Comparison of ENCODE assay signal across 9 cellular contexts in genomic region chr14:76772300-76773187, GRCh38. TPM values are rescaled to one million over a fixed set of nuclear protein-coding genes. Genes with fewer than 3 reads are reported as not detected.
DNase-seq lines count a peak whose midpoint lies in the region; ATAC-seq, FAIRE-seq and TF ChIP-seq lines count a peak whose summit lies in the region.
"Had no signal": no experiment of that assay in that cellular context is flagged by ENCODE, and none has a peak within 500 bp of the region (broad histone marks: within the 10 kb centered on the region; RNA-seq: fewer than 3 reads in every experiment).

No MANE protein-coding gene starts in this region.

- peak overlapping the region; percentile 65 for H3K4me2 ChIP-seq in K562 (ENCODE audit: insufficient read depth, low read length)

- peak overlapping the region; percentile 44 to 47; a peak in 3 of 4 replicates for H3K9ac ChIP-seq in K562 (ENCODE audit: insufficient read depth in 1 of 2, low read depth in 2 of 2, low read length in 2 of 2)

- no peaks in the 10 kb centered on the region for H3K79me2 ChIP-seq in K562 (ENCODE audit: control insufficient read depth, insufficient read depth, low read length)

- TF ChIP-seq CTCF in HFFc6 (IDR thresholded peaks at IDR 0.05) (no peak), K562 (IDR thresholded peaks at IDR 0.05 in 2 of 3, conservative IDR thresholded peaks at IDR 0.05 in 1 of 3; ENCODE audit: insufficient read depth in 2 of 3, low read depth in 1 of 3, low read length in 3 of 3) (no peak), natural killer cell (IDR thresholded peaks at IDR 0.05) (no peak)

- DNase-seq in HFFc6 (no peak), K562 (ENCODE audit: extremely low read depth in 1 of 4, low spot score in 3 of 4) (peak; percentile 65 to 79 (median 78)), iPS-NIHi11 (ENCODE audit: low spot score) (peak; percentile 58), skeletal muscle cell (ENCODE audit: low read depth) (peak; percentile 60), HK-2 (ENCODE audit: unreplicated experiment) (no peak), natural killer cell (no peak), NCI-H748 treated with DMSO at 0.1 percent for 48 hours (lab: John Stamatoyannopoulos, UW) (no peak), NCI-H524 treated with DMSO at 0.1 percent for 48 hours (lab: John Stamatoyannopoulos, UW) (no peak)

- 0 out of 4 replicates have a peak, but pooled peaks of 1 of the 2 experiments have one; percentile 6 for TF ChIP-seq RAD21 in K562 (CRISPR knock-in tag; conservative IDR thresholded peaks at IDR 0.05 in 1 of 2, IDR thresholded peaks at IDR 0.05 in 1 of 2)

- intact Hi-C loops in K562 (cut with micrococcal nuclease): no loop called here
- intact Hi-C loops in natural killer cell (cut with micrococcal nuclease): no loop called here

- peak; percentile 85 for FAIRE-seq in K562 (lab: Jason Lieb, UNC)

- H3K27ac Mint-ChIP-seq in HFFc6 (peak overlapping the region; percentile 64; the same call in 1 of the 2 replicates), natural killer cell (no peak overlapping the region)
- H3K27ac Mint-ChIP-seq: T-helper 1 cell treated with Interleukin-12 subunit alpha and Interleukin-12 subunit beta and Interleukin-4 antibody, amounts not matched to agents 30 μg/mL and 1 μg/mL, for 36 hours had no signal

- POLR2A ChIA-PET in K562 (lab: Yijun Ruan, JAX): interaction anchor here (0.7 to 1.1 kb wide), 2 partner anchors 9 to 88 kb away, joined by 3 to 5 read pairs; no protein-coding TSS in a partner anchor

- no peak for TF ChIP-seq POLR2A in K562 (conservative IDR thresholded peaks at IDR 0.05)

- CTCF ChIA-PET in K562 (lab: Yijun Ruan, JAX; ENCODE audit: low intra/inter-chr PET ratio): no interaction called here

- peaks cover 20% of the 10 kb centered on the region for H3K4me1 Mint-ChIP-seq in HFFc6 (ENCODE audit: low read depth)
- peaks cover 0 to 25% of the 10 kb centered on the region in 2 donors for H3K4me1 Mint-ChIP-seq in natural killer cell

- WGBS in K562 (ENCODE audit: insufficient coverage, low coverage, missing lambda C conversion rate): 9% methylated on average over 10 of the region's 13 CpGs

- peaks cover 4% of the 10 kb centered on the region for H3K9me1 ChIP-seq in K562 (ENCODE audit: control insufficient read depth, insufficient read depth, low read length)

- H3K9me3 Mint-ChIP-seq in HFFc6: no peaks in the 10 kb centered on the region
- H3K9me3 Mint-ChIP-seq in natural killer cell: no peaks in the 10 kb centered on the region
- H3K9me3 Mint-ChIP-seq: T-helper 1 cell treated with Interleukin-12 subunit alpha and Interleukin-12 subunit beta and Interleukin-4 antibody, amounts not matched to agents 30 μg/mL and 1 μg/mL, for 36 hours had no signal

- in situ Hi-C loops in K562 (cut with MboI): no loop called here

- H3K36me3 ChIP-seq in K562 (ENCODE audit: control insufficient read depth, insufficient read depth, low read length): no peaks in the 10 kb centered on the region

- peak overlapping the region; percentile 92 for H2AFZ ChIP-seq in K562 (ENCODE audit: low read depth, low read length)

- H3K9me3 ChIP-seq in K562 (replicated peaks; ENCODE audit: control insufficient read depth, insufficient read depth, low read depth, low read length): no peaks in the 10 kb centered on the region

- H3K4me3 Mint-ChIP-seq in HFFc6 (peak overlapping the region; percentile 42; the same call in 1 of the 2 replicates), natural killer cell (no peak overlapping the region)
- H3K4me3 Mint-ChIP-seq: T-helper 1 cell treated with Interleukin-12 subunit alpha and Interleukin-12 subunit beta and Interleukin-4 antibody, amounts not matched to agents 30 μg/mL and 1 μg/mL, for 36 hours had no signal

- ATAC-seq in K562: peak; percentile 59
- no peak for ATAC-seq in natural killer cell

- peak overlapping the region; percentile 68; the same call in 2 of the 3 replicates for H3K27ac ChIP-seq in K562 (ENCODE audit: extremely low read depth, low read depth, low read length)

- no peaks in the 10 kb centered on the region for H4K20me1 ChIP-seq in K562 (replicated peaks; ENCODE audit: control insufficient read depth, insufficient read depth, low read length)

- peak; percentile 50; the same call in 1 of the 2 replicates for TF ChIP-seq EP300 in K562 (IDR thresholded peaks at IDR 0.05; ENCODE audit: low read length)

- H3K4me1 ChIP-seq in K562 (replicated peaks in 1 of 2; ENCODE audit: control insufficient read depth in 2 of 2, insufficient read depth in 2 of 2, low read length in 2 of 2): peaks cover 40 to 62% of the 10 kb centered on the region in 2 experiments

- peaks cover 7% of the 10 kb centered on the region for H3K27me3 Mint-ChIP-seq in HFFc6 (ENCODE audit: insufficient read depth)
- H3K27me3 Mint-ChIP-seq in natural killer cell (ENCODE audit: low read depth in 2 of 2): no peaks in the 10 kb centered on the region

- H3K4me3 ChIP-seq in K562 (no peak overlapping the region; the same call in 1 of the 2 replicates), skeletal muscle cell (ENCODE audit: low read depth, low read length) (no peak overlapping the region)

- H3K36me3 Mint-ChIP-seq in HFFc6 (ENCODE audit: low read depth): no peaks in the 10 kb centered on the region
- H3K36me3 Mint-ChIP-seq in natural killer cell: no peaks in the 10 kb centered on the region

- no TSS peak for BruUV-seq in K562 (replicated peaks; lab: Mats Ljungman, UMichigan)

- no peaks in the 10 kb centered on the region for H3K27me3 ChIP-seq in K562 (ENCODE audit: control insufficient read depth in 2 of 2, insufficient read depth in 2 of 2, low read length in 2 of 2)

RNA-seq across cellular contexts. Expression of gene VASH1, which starts 11.3 kb away (rescaled TPM):
- 1 to 10 TPM in 5 of 6 experiments, under 1 TPM in 1; 0.94 to 2.9 (median 1.5) TPM for total RNA-seq in HFFc6 (2021; fragmentation: NEBNext Ultra II Directional; extraction: Animal tissue kit (Norgen Biotek cat#: 25700))
- 0.30 and 0.46 TPM in 2 replicates for total RNA-seq in K562 (2011; cell fraction: chromatin; rRNA removed; ENCODE audit: low replicate concordance)
- 0.67 TPM in 1 of 2 replicates, not detected in the other for total RNA-seq in K562 (2011; cell fraction: nucleolus; rRNA removed)
- total RNA-seq in K562 (2011; cell fraction: nucleoplasm; rRNA removed): 0.07 and 0.15 TPM in 2 replicates
- total RNA-seq in K562 (2014; rRNA removed): 0.05 and 0.16 TPM in 2 replicates
- total RNA-seq in K562 (2014; rRNA removed; fragmentation: Illumina TruSeq; extraction: Trizol): 0.11 and 0.22 TPM in 2 replicates
- total RNA-seq in K562 (2015; rRNA removed; fragmentation: Illumina TruSeq; extraction: Trizol): 0.11 and 0.25 TPM in 2 replicates
- 0.16 and 0.27 TPM in 2 replicates for total RNA-seq in K562 (2021)
- polyA plus RNA-seq in K562 (2011; rRNA removed): 0.15 and 0.43 TPM in 2 replicates
- polyA plus RNA-seq in K562 (2011; cell fraction: cytosol; rRNA removed): 0.18 and 0.55 TPM in 2 replicates
- polyA plus RNA-seq in K562 (2011; cell fraction: nucleus; rRNA removed): 0.74 and 1.3 TPM in 2 replicates
- 0.46 and 0.48 TPM in 2 replicates for polyA plus RNA-seq in K562 (2012)
- polyA plus RNA-seq in K562 (2014; fragmentation: Illumina TruSeq; extraction: Trizol): 0.03 and 0.11 TPM in 2 replicates
- polyA plus RNA-seq in K562 (2014; fragmentation: Nextera tagmentation; extraction: Ambion mirVana): under 1 TPM in 1 of 2 experiments, not detected in 1; 0.01 TPM
- polyA plus RNA-seq in K562 (2014; rRNA removed): 0.16 and 0.49 TPM in 2 replicates
- 0.24 and 0.46 TPM in 2 replicates for polyA minus RNA-seq in K562 (2011; rRNA and poly(A)+ RNA removed)
- polyA minus RNA-seq in K562 (2011; cell fraction: cytosol; rRNA and poly(A)+ RNA removed): 0.73 and 0.76 TPM in 2 replicates
- 0.33 and 0.40 TPM in 2 replicates for polyA minus RNA-seq in K562 (2011; cell fraction: nucleus; rRNA and poly(A)+ RNA removed)
- total RNA-seq in natural killer cell: 10 to 100 TPM in 2 of 3 donors, 1 to 10 TPM in 1; 9.5 to 15.0 (median 13.5) TPM

RNA-seq across cellular contexts. Expression of gene ANGEL1, which starts 40.1 kb away (rescaled TPM):
- total RNA-seq in HFFc6 (2021; fragmentation: NEBNext Ultra II Directional; extraction: Animal tissue kit (Norgen Biotek cat#: 25700)): 1 to 10 TPM; 7.4 to 9.6 (median 8.0) TPM
- total RNA-seq in K562 (2011; cell fraction: chromatin; rRNA removed; ENCODE audit: low replicate concordance): 59.6 and 73.4 TPM in 2 replicates
- total RNA-seq in K562 (2011; cell fraction: nucleolus; rRNA removed): 47.6 and 52.5 TPM in 2 replicates
- total RNA-seq in K562 (2011; cell fraction: nucleoplasm; rRNA removed): 56.4 and 62.1 TPM in 2 replicates
- total RNA-seq in K562 (2014; rRNA removed): 5.2 and 6.7 TPM in 2 replicates
- total RNA-seq in K562 (2014; rRNA removed; fragmentation: Illumina TruSeq; extraction: Trizol): 7.2 and 7.3 TPM in 2 replicates
- total RNA-seq in K562 (2015; rRNA removed; fragmentation: Illumina TruSeq; extraction: Trizol): 6.1 and 6.3 TPM in 2 replicates
- total RNA-seq in K562 (2021): 13.0 and 13.7 TPM in 2 replicates
- 22.2 and 22.8 TPM in 2 replicates for polyA plus RNA-seq in K562 (2011; rRNA removed)
- 23.9 and 26.3 TPM in 2 replicates for polyA plus RNA-seq in K562 (2011; cell fraction: cytosol; rRNA removed)
- 35.0 and 39.9 TPM in 2 replicates for polyA plus RNA-seq in K562 (2011; cell fraction: nucleus; rRNA removed)
- 6.7 and 7.5 TPM in 2 replicates for polyA plus RNA-seq in K562 (2012)
- polyA plus RNA-seq in K562 (2014; fragmentation: Illumina TruSeq; extraction: Trizol): 10.8 and 12.0 TPM in 2 replicates
- polyA plus RNA-seq in K562 (2014; fragmentation: Nextera tagmentation; extraction: Ambion mirVana): 1 to 10 TPM; 2.1 to 3.2 TPM
- 9.8 and 15.0 TPM in 2 replicates for polyA plus RNA-seq in K562 (2014; rRNA removed)
- 20.3 and 23.9 TPM in 2 replicates for polyA minus RNA-seq in K562 (2011; rRNA and poly(A)+ RNA removed)
- polyA minus RNA-seq in K562 (2011; cell fraction: cytosol; rRNA and poly(A)+ RNA removed): 8.4 and 14.6 TPM in 2 replicates
- 18.8 and 22.4 TPM in 2 replicates for polyA minus RNA-seq in K562 (2011; cell fraction: nucleus; rRNA and poly(A)+ RNA removed)
- 10 to 100 TPM; 12.2 to 20.2 (median 17.2) TPM for total RNA-seq in natural killer cell

RNA-seq across cellular contexts. Expression of gene LRRC74A, which starts 53.7 kb away (rescaled TPM):
- not detected for total RNA-seq in HFFc6 (2021; fragmentation: NEBNext Ultra II Directional; extraction: Animal tissue kit (Norgen Biotek cat#: 25700))
- not detected in 2 replicates for total RNA-seq in K562 (2011; cell fraction: chromatin; rRNA removed; ENCODE audit: low replicate concordance)
- not detected in 2 replicates for total RNA-seq in K562 (2011; cell fraction: nucleolus; rRNA removed)
- total RNA-seq in K562 (2011; cell fraction: nucleoplasm; rRNA removed): not detected in 2 replicates
- not detected in 2 replicates for total RNA-seq in K562 (2014; rRNA removed)
- not detected in 2 replicates for total RNA-seq in K562 (2014; rRNA removed; fragmentation: Illumina TruSeq; extraction: Trizol)
- total RNA-seq in K562 (2015; rRNA removed; fragmentation: Illumina TruSeq; extraction: Trizol): not detected in 2 replicates
- total RNA-seq in K562 (2021): not detected in 2 replicates
- not detected in 2 replicates for polyA plus RNA-seq in K562 (2011; rRNA removed)
- polyA plus RNA-seq in K562 (2011; cell fraction: cytosol; rRNA removed): not detected in 2 replicates
- not detected in 2 replicates for polyA plus RNA-seq in K562 (2011; cell fraction: nucleus; rRNA removed)
- not detected in 2 replicates for polyA plus RNA-seq in K562 (2012)
- polyA plus RNA-seq in K562 (2014; fragmentation: Illumina TruSeq; extraction: Trizol): not detected in 2 replicates
- polyA plus RNA-seq in K562 (2014; fragmentation: Nextera tagmentation; extraction: Ambion mirVana): not detected
- polyA plus RNA-seq in K562 (2014; rRNA removed): not detected in 2 replicates
- not detected in 2 replicates for polyA minus RNA-seq in K562 (2011; rRNA and poly(A)+ RNA removed)
- polyA minus RNA-seq in K562 (2011; cell fraction: cytosol; rRNA and poly(A)+ RNA removed): not detected in 2 replicates
- polyA minus RNA-seq in K562 (2011; cell fraction: nucleus; rRNA and poly(A)+ RNA removed): not detected in 2 replicates
- total RNA-seq in natural killer cell: not detected

Comparison
In these comparisons a context has a peak if more than half of its experiments do, and no peak if none do; other contexts are left out.
1. DNase-seq: peak in K562 (4 of 4), iPS-NIHi11 (single experiment) and skeletal muscle cell (single experiment); none in HFFc6 (single experiment), HK-2 (single experiment), natural killer cell (single experiment), NCI-H748 treated with DMSO at 0.1 percent for 48 hours (single experiment) and NCI-H524 treated with DMSO at 0.1 percent for 48 hours (single experiment).